In the genomic region with DNA sequence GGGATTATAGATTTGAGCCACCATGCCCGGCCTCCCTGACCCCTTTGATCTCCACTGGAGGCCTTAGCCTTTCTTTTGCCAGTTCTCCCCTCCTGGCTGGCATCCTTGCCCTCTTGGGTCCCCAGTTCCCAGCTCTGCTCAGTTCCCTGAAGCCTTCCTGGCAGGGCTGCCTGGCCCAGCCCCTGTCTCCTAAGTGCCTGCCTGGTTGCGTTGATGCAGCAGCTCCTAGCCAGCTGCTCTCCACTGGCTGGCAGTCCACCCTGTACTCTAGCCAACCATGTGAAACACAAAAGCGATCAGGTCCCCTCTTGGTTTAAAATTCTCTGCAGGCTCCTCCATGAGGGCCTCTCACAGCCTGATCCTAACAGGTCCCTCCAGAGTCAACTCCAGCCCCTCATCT, we compare ENCODE assay signal across 23 cellular contexts.
"Had no signal": no experiment of that assay in that cellular context is flagged by ENCODE, and none has a peak within 500 bp of the region (broad histone marks: within the 10 kb centered on the region; RNA-seq: fewer than 3 reads in every experiment).

No MANE protein-coding gene starts in this region.

- DNase-seq: activated CD4-positive, alpha-beta memory T cell treated with anti-CD3 and anti-CD28 coated beads for 36 hours; activated CD4-positive, alpha-beta T cell treated with anti-CD3 and anti-CD28 coated beads, Interleukin-2, amount 10 ng/mL, durations not matched to agents 7 days and 5 days; activated CD4-positive, CD25-positive, alpha-beta regulatory T cell; activated gamma-delta T cell treated with Interleukin-2 at 50 U/mL for 16 hours; activated naive CD4-positive, alpha-beta T cell treated with anti-CD3 and anti-CD28 coated beads, Interleukin-2, amount 10 ng/mL, durations not matched to agents 7 days and 5 days; activated naive CD8-positive, alpha-beta T cell treated with anti-CD3 and anti-CD28 coated beads for 36 hours; activated T-cell treated with anti-CD3 and anti-CD28 coated beads for 4 hours; activated T-cell treated with anti-CD3 and anti-CD28 coated beads, Interleukin-2, amount 50 U/mL, for 48 hours; Karpas-422; MM.1S; NCI-H1105; NCI-H1436; NCI-H1694 treated with DMSO at 0.1 percent for 48 hours; NCI-H2081; NCI-H774; NK-92 treated with Interleukin-12 subunit alpha and Interleukin-12 subunit beta, amount 100 ng/mL, for 24 hours; T-cell; T-helper 2 cell; T1000 had no signal

- H3K4me3 ChIP-seq: K562, SK-N-MC had no signal

- ATAC-seq: activated T-helper 17 cell treated with anti-CD3 and anti-CD28 coated beads, Interleukin-2, amount 50 U/mL, for 72 hours; K562; T-cell had no signal

- H3K27ac ChIP-seq: SK-N-MC, VCaP had no signal
